8 cellular contexts compared by ENCODE assay signal in genomic region chr5:34655354-34655991, GRCh38. TPM values are rescaled to one million over a fixed set of nuclear protein-coding genes. Genes with fewer than 3 reads are reported as not detected.
DNase-seq lines count a peak whose midpoint lies in the region; ATAC-seq and TF ChIP-seq lines count a peak whose summit lies in the region.

No MANE protein-coding gene starts in this region.

- peak overlapping the region; percentile 76; the same call in 1 of the 2 replicates for H2AFZ ChIP-seq in GM23338

- TF ChIP-seq CTCF in AG09309 (IDR thresholded peaks at IDR 0.05; ENCODE audit: control insufficient read depth, insufficient read depth, low read depth, low read length, missing control alignments) = no peak
- TF ChIP-seq CTCF in GM23338 (conservative IDR thresholded peaks at IDR 0.05; ENCODE audit: low read depth in 2 of 2) = no peak
- no peak for TF ChIP-seq CTCF in Panc1 (IDR thresholded peaks at IDR 0.05)
- no peak for TF ChIP-seq CTCF in ovary (IDR thresholded peaks at IDR 0.05)

- H3K4me1 Mint-ChIP-seq in GM23338 = peaks cover 36% of the 10 kb centered on the region

- POLR2A ChIA-PET in Panc1 (lab: Charles Lee) = no interaction called here

- H3K9me2 ChIP-seq in GM23338 (ENCODE audit: insufficient read depth) = no peaks in the 10 kb centered on the region

- H3K79me2 ChIP-seq in GM23338 (replicated peaks; ENCODE audit: insufficient read depth) = peaks cover 37% of the 10 kb centered on the region

- H3K27ac ChIP-seq in GM23338 (ENCODE audit: low read depth) = peak overlapping the region; percentile 97
- no peak overlapping the region for H3K27ac ChIP-seq in Panc1 (ENCODE audit: low read length)
- H3K27ac ChIP-seq in ovary = peak overlapping the region; percentile 73 to 87

- peaks cover 23% of the 10 kb centered on the region; the same call in 1 of the 2 replicates for H4K20me1 ChIP-seq in GM23338 (replicated peaks; ENCODE audit: insufficient read depth)

- TF ChIP-seq POLR2A in ovary (IDR thresholded peaks at IDR 0.05) = no peak

- H3F3A ChIP-seq in GM23338 (replicated peaks; ENCODE audit: low read depth) = peaks cover 4% of the 10 kb centered on the region

- H3K9me3 Mint-ChIP-seq in GM23338 = no peaks in the 10 kb centered on the region; the same call in 2 of the 3 replicates

- DNase-seq in AG09309 (ENCODE audit: low read depth) (peak; percentile 66), GM23338 (ENCODE audit: low spot score) (peak; percentile 69), Panc1 (ENCODE audit: low read depth, low spot score) (peak; percentile 48), astrocyte of the hippocampus (ENCODE audit: low read depth, low spot score) (peak; percentile 88), left ventricle myocardium superior (no peak), ovary (peak; percentile 45 to 62 (median 46)), GM19240 (ENCODE audit: insufficient read length, low spot score) (no peak), Kasumi-1 (lab: John Stamatoyannopoulos, UW) (no peak)

- H3K4me3 Mint-ChIP-seq in GM23338 = peak overlapping the region; percentile 83

- no peaks in the 10 kb centered on the region for H3K9me3 ChIP-seq in Panc1 (ENCODE audit: control insufficient read depth, insufficient read depth, low read depth, low read length)
- H3K9me3 ChIP-seq in ovary = no peaks in the 10 kb centered on the region

- intact Hi-C loops in Panc1 (cut with micrococcal nuclease; ENCODE audit: unreplicated experiment) (loop anchor here (10.0 kb wide), 1 partner anchor 239 kb away; no protein-coding TSS in a partner anchor), left ventricle myocardium superior (cut with micrococcal nuclease) (no loop called here), ovary (cut with DNase I) (loop anchor here in 2 of 4 donors (10.0 kb wide), 1 partner anchor 179 kb away; the partner anchor contains the start of gene TTC23L (in 2 of the 2))

- no peaks in the 10 kb centered on the region for H3K27me3 ChIP-seq in GM23338 (ENCODE audit: insufficient read depth)
- H3K27me3 ChIP-seq in Panc1 (ENCODE audit: control insufficient read depth, insufficient read depth, low read length) = peaks cover 25% of the 10 kb centered on the region
- no peaks in the 10 kb centered on the region for H3K27me3 ChIP-seq in ovary

- peaks cover 8% of the 10 kb centered on the region for H3K36me3 Mint-ChIP-seq in GM23338 (ENCODE audit: low read depth)

- H3K36me3 ChIP-seq in GM23338 (ENCODE audit: insufficient read depth) (no peaks in the 10 kb centered on the region; the same call in 1 of the 2 replicates), Panc1 (ENCODE audit: control insufficient read depth, insufficient read depth, low read length) (no peaks in the 10 kb centered on the region; the same call in 1 of the 2 replicates), ovary (no peaks in the 10 kb centered on the region)

- H3K27me3 Mint-ChIP-seq in GM23338 (ENCODE audit: insufficient read depth, low read depth, poor library complexity) = peaks cover 4% of the 10 kb centered on the region

- TF ChIP-seq EP300 in ovary (IDR thresholded peaks at IDR 0.05) = no peak

- H3K4me2 ChIP-seq in GM23338 = peak overlapping the region; percentile 88

- ATAC-seq in GM23338 (peak; percentile 55), Panc1 (peak; percentile 76), left ventricle myocardium superior (peak; percentile 62)

- in situ Hi-C loops in Panc1 (cut with HindIII; ENCODE audit: low pct_unique_long_range_greater_than_20kb, low sequenced_read_pairs) = no loop called here

- WGBS in ovary, 3 donors = 1% methylated on average over 16 of the region's 16 CpGs

- H3K4me3 ChIP-seq in AG09309 (ENCODE audit: control insufficient read depth, low read depth, low read length) (peak overlapping the region; percentile 97), GM23338 (peak overlapping the region; percentile 91), Panc1 (ENCODE audit: low read depth in 2 of 2, low read length in 2 of 2) (peak overlapping the region; percentile 56 to 76), ovary (peak overlapping the region; percentile 81)

- H3K4me1 ChIP-seq in GM23338 (ENCODE audit: insufficient read depth) (peaks cover 40% of the 10 kb centered on the region), Panc1 (ENCODE audit: control insufficient read depth, insufficient read depth, low read length) (peaks cover 8% of the 10 kb centered on the region; the same call in 1 of the 2 replicates), ovary (ENCODE audit: insufficient read depth) (no peaks in the 10 kb centered on the region)

- CTCF ChIA-PET in Panc1 (lab: Charles Lee) = no interaction called here

- peak overlapping the region; percentile 69 for H3K27ac Mint-ChIP-seq in GM23338

- no TSS peak for BruUV-seq in Panc1 (replicated peaks; lab: Mats Ljungman, UMichigan)

TF ChIP-seq in GM23338, 12 proteins besides CTCF, POLR2A, EP300 and RAD21 (continues in another document):
- TF ChIP-seq ZNF331 (CRISPR knock-in tag; IDR thresholded peaks at IDR 0.05; ENCODE audit: low read depth) (no peak), REST (IDR thresholded peaks at IDR 0.05; ENCODE audit: unreplicated experiment) (no peak), JUNB (IDR thresholded peaks at IDR 0.05; ENCODE audit: unreplicated experiment) (no peak), EZH2phosphoT487 (IDR thresholded peaks at IDR 0.05; ENCODE audit: unreplicated experiment) (no peak), EZH2 (IDR thresholded peaks at IDR 0.05; ENCODE audit: low read depth, unreplicated experiment) (no peak)

RNA-seq across cellular contexts. Expression of gene RAI14, which starts 0.7 kb away (rescaled TPM):
- 90.3 and 95.8 TPM in 2 replicates for total RNA-seq in GM23338 (2014; rRNA removed; shearing (Covaris generic))
- polyA plus RNA-seq in GM23338 (2016; fragmentation: Nextera tagmentation; extraction: Ambion mirVana) = 46.7 and 58.8 TPM in 2 replicates
- 18.5 TPM for total RNA-seq in Panc1 (2021; ENCODE audit: unreplicated experiment)
- polyA plus RNA-seq in Panc1 (2012; ENCODE audit: insufficient read length) = 6.9 TPM
- total RNA-seq in left ventricle myocardium superior = 7.1 TPM
- 10 to 100 TPM; 15.4 to 36.1 (median 27.9) TPM for total RNA-seq in ovary
- 10 to 100 TPM in 1 of 2 donors, 1 to 10 TPM in 1; 8.2 to 24.6 TPM for polyA plus RNA-seq in ovary

Comparison
In these comparisons a context has a peak if more than half of its experiments do, and no peak if none do; other contexts are left out.
1. DNase-seq: peak in AG09309 (single experiment), GM23338 (single experiment), Panc1 (single experiment), astrocyte of the hippocampus (single experiment) and ovary (5 of 5); none in left ventricle myocardium superior (single experiment), GM19240 (single experiment) and Kasumi-1 (0 of 2).
2. Peak in every context shown above with its lines, with median percentiles within 50 percentile points of each other: H3K4me3 ChIP-seq and ATAC-seq.